Comparison of ENCODE assay signal across 9 cellular contexts in genomic region chr11:27839226-27839913, GRCh38.
A peak's percentile ranks its signal among the peaks of the same experiment; 100 is the strongest.
DNase-seq lines count a peak whose midpoint lies in the region; ATAC-seq and TF ChIP-seq lines count a peak whose summit lies in the region.
"Had no signal": no experiment of that assay in that cellular context is flagged by ENCODE, and none has a peak within 500 bp of the region (broad histone marks: within the 10 kb centered on the region; RNA-seq: fewer than 3 reads in every experiment).

No MANE protein-coding gene starts in this region.

- H3K9me3 Mint-ChIP-seq in brain (peaks cover 0 to 3% (median 0%) of the 10 kb centered on the region in 5 experiments), nephron progenitor cell (peaks cover 17% of the 10 kb centered on the region)
- peaks cover 0 to 4% (median 0%) of the 10 kb centered on the region in 8 donors for H3K9me3 Mint-ChIP-seq in CD4-positive, alpha-beta memory T cell

- no peak overlapping the region for H3K27ac ChIP-seq in CD4-positive, alpha-beta memory T cell (ENCODE audit: low read depth, low read length)

- no peak for ATAC-seq in HG02798 (IDR thresholded peaks at IDR 0.05; ENCODE audit: poor library complexity, unreplicated experiment)
- ATAC-seq: activated naive CD4-positive, alpha-beta T cell treated with anti-CD3 and anti-CD28 coated beads, Interleukin-2, amount 50 U/mL, for 72 hours had no signal

- intact Hi-C loops in CD4-positive, alpha-beta memory T cell (cut with micrococcal nuclease) = no loop called here

- no peak overlapping the region for H3K4me3 ChIP-seq in GM12865 (ENCODE audit: low read depth, low read length)
- H3K4me3 ChIP-seq in CD4-positive, alpha-beta memory T cell (ENCODE audit: low read length in 2 of 2) = no peak overlapping the region

- H3K4me3 Mint-ChIP-seq in brain = no peak overlapping the region
- H3K4me3 Mint-ChIP-seq in nephron progenitor cell = no peak overlapping the region
- no peak overlapping the region for H3K4me3 Mint-ChIP-seq in CD4-positive, alpha-beta memory T cell

- TF ChIP-seq CTCF in GM12865 (IDR thresholded peaks at IDR 0.05; ENCODE audit: insufficient read depth, low read depth, low read length, missing control alignments) (peak; percentile 29), brain (conservative IDR thresholded peaks at IDR 0.05) (peak; percentile 18 to 53), nephron progenitor cell (IDR thresholded peaks at IDR 0.05) (no peak)

- no peaks in the 10 kb centered on the region for H3K4me1 ChIP-seq in CD4-positive, alpha-beta memory T cell (ENCODE audit: insufficient read depth, low read length)

- H3K4me1 Mint-ChIP-seq in brain = no peaks in the 10 kb centered on the region
- peaks cover 27% of the 10 kb centered on the region for H3K4me1 Mint-ChIP-seq in nephron progenitor cell
- H3K4me1 Mint-ChIP-seq in CD4-positive, alpha-beta memory T cell = no peaks in the 10 kb centered on the region

- H3K36me3 Mint-ChIP-seq in brain (no peaks in the 10 kb centered on the region), nephron progenitor cell (ENCODE audit: low read depth) (peaks cover 5% of the 10 kb centered on the region)
- H3K36me3 Mint-ChIP-seq in CD4-positive, alpha-beta memory T cell = no peaks in the 10 kb centered on the region
- H3K36me3 Mint-ChIP-seq: activated naive CD4-positive, alpha-beta T cell treated with anti-CD3 and anti-CD28 coated beads, Interleukin-2, amount 50 U/mL, for 72 hours had no signal

- POLR2A ChIA-PET in CD4-positive, alpha-beta memory T cell (lab: Charles Lee; ENCODE audit: partially characterized antibody) = no interaction called here

- no peaks in the 10 kb centered on the region for H3K9me3 ChIP-seq in CD4-positive, alpha-beta memory T cell (ENCODE audit: control insufficient read depth in 1 of 2, low read length in 2 of 2)

- CTCF ChIA-PET in CD4-positive, alpha-beta memory T cell (lab: Charles Lee; ENCODE audit: partially characterized antibody) = no interaction called here

- H3K27ac Mint-ChIP-seq in brain (no peak overlapping the region), nephron progenitor cell (peak overlapping the region; percentile 17)
- no peak overlapping the region for H3K27ac Mint-ChIP-seq in CD4-positive, alpha-beta memory T cell
- H3K27ac Mint-ChIP-seq: activated naive CD4-positive, alpha-beta T cell treated with anti-CD3 and anti-CD28 coated beads, Interleukin-2, amount 50 U/mL, for 72 hours had no signal

- H3K36me3 ChIP-seq in CD4-positive, alpha-beta memory T cell (ENCODE audit: insufficient read depth, low read length) = no peaks in the 10 kb centered on the region

- no peaks in the 10 kb centered on the region for H3K27me3 ChIP-seq in CD4-positive, alpha-beta memory T cell (ENCODE audit: insufficient read depth, low read length)

- DNase-seq in GM12865 (ENCODE audit: low read depth) (peak; percentile 21), M059J (ENCODE audit: low read depth) (peak; percentile 47), nephron progenitor cell (no peak), SHP77 (lab: John Stamatoyannopoulos, UW) (no peak), cerebellum (ENCODE audit: low spot score) (no peak)
- DNase-seq in CD4-positive, alpha-beta memory T cell = no peak

- H3K27me3 Mint-ChIP-seq in brain (peaks cover 9% of the 10 kb centered on the region), nephron progenitor cell (ENCODE audit: low read depth, poor library complexity) (no peaks in the 10 kb centered on the region)
- peaks cover 2 to 7% of the 10 kb centered on the region in 2 donors for H3K27me3 Mint-ChIP-seq in CD4-positive, alpha-beta memory T cell

Comparison
In these comparisons a context has a peak if more than half of its experiments do, and no peak if none do; other contexts are left out.
1. DNase-seq: peak in GM12865 (single experiment) and M059J (single experiment); none in nephron progenitor cell (single experiment), CD4-positive, alpha-beta memory T cell (0 of 5), SHP77 (0 of 2) and cerebellum (single experiment).